Comparison of ENCODE assay signal across 16 cellular contexts in the genomic region with DNA sequence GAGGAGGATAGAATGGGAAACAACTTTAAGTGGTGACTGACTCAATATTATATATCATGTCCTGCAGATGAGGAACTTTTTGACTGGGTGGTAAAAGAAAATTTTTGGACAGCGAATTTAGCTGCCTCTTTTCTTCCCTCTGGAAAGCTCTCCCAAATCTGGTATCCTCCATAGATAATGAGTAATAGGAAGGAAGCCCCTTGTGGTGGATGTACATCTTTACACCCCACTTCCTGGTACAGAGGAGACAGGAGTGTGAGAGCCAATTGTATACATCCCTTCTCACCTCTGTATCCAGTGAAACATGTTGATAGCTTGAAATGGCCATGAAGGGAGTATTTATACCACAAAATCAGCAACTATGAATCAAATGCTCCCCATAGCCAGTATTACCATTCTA. TPM values are rescaled to one million over a fixed set of nuclear protein-coding genes. Genes with fewer than 3 reads are reported as not detected.
DNase-seq lines count a peak whose midpoint lies in the region; ATAC-seq and TF ChIP-seq lines count a peak whose summit lies in the region.
"Had no signal": no experiment of that assay in that cellular context is flagged by ENCODE, and none has a peak within 500 bp of the region (broad histone marks: within the 10 kb centered on the region; RNA-seq: fewer than 3 reads in every experiment).

No MANE protein-coding gene starts in this region.

- H3K4me3 Mint-ChIP-seq in glutamatergic neuron (ENCODE audit: unreplicated experiment) (no peak overlapping the region), T-helper 17 cell (no peak overlapping the region)
- H3K4me3 Mint-ChIP-seq in activated naive CD8-positive, alpha-beta T cell treated with anti-CD3 and anti-CD28 coated beads for 36 hours, result no peak overlapping the region
- H3K4me3 Mint-ChIP-seq: effector memory CD8-positive, alpha-beta T cell had no signal

- no peaks in the 10 kb centered on the region for H3K9me3 ChIP-seq in T-helper 17 cell (ENCODE audit: control insufficient read depth, low read length, poor library complexity, severe bottlenecking)
- H3K9me3 ChIP-seq: body of pancreas, right atrium auricular region had no signal

- H3K36me3 Mint-ChIP-seq in glutamatergic neuron (ENCODE audit: unreplicated experiment) (no peaks in the 10 kb centered on the region), T-helper 17 cell (ENCODE audit: low read depth) (peaks cover 4% of the 10 kb centered on the region)
- H3K36me3 Mint-ChIP-seq in activated naive CD8-positive, alpha-beta T cell treated with anti-CD3 and anti-CD28 coated beads for 36 hours, result no peaks in the 10 kb centered on the region

- H3K27me3 Mint-ChIP-seq in glutamatergic neuron (ENCODE audit: unreplicated experiment) (peaks cover 2% of the 10 kb centered on the region), T-helper 17 cell (peaks cover 9% of the 10 kb centered on the region)
- peaks cover 6% of the 10 kb centered on the region for H3K27me3 Mint-ChIP-seq in activated naive CD8-positive, alpha-beta T cell treated with anti-CD3 and anti-CD28 coated beads for 36 hours

- ATAC-seq in GM21526 (IDR thresholded peaks at IDR 0.05; ENCODE audit: low FRiP score, unreplicated experiment) (peak; percentile 65), T-helper 17 cell (no peak), GM19395 (IDR thresholded peaks at IDR 0.05; ENCODE audit: unreplicated experiment) (no peak)
- ATAC-seq: body of pancreas; effector memory CD8-positive, alpha-beta T cell; Panc1; stimulated activated naive CD8-positive, alpha-beta T cell treated with anti-CD3 and anti-CD28 coated beads, Interleukin-15, Interleukin-2, amounts not matched to agents 100 U/mL and 50 U/mL, for 24 hours had no signal

- no peak overlapping the region for H3K27ac ChIP-seq in C4-2B
- H3K27ac ChIP-seq: body of pancreas, right atrium auricular region had no signal

- TF ChIP-seq CTCF in C4-2B (conservative IDR thresholded peaks at IDR 0.05) (peak; percentile 13; the same call in 1 of the 2 replicates), glutamatergic neuron (IDR thresholded peaks at IDR 0.05; ENCODE audit: partially characterized antibody, unreplicated experiment) (peak; percentile 39)

- H3K27ac Mint-ChIP-seq in glutamatergic neuron (ENCODE audit: unreplicated experiment) (no peak overlapping the region), T-helper 17 cell (no peak overlapping the region)
- H3K27ac Mint-ChIP-seq in activated naive CD8-positive, alpha-beta T cell treated with anti-CD3 and anti-CD28 coated beads for 36 hours, result no peak overlapping the region
- H3K27ac Mint-ChIP-seq: effector memory CD8-positive, alpha-beta T cell had no signal

- DNase-seq in NCI-H82 treated with DMSO at 0.1 percent for 48 hours (lab: John Stamatoyannopoulos, UW; ENCODE audit: unreplicated experiment) (peak; percentile 29), glutamatergic neuron (no peak), T-helper 17 cell (no peak), AG20443 (ENCODE audit: low spot score) (no peak)
- no peak for DNase-seq in activated naive CD8-positive, alpha-beta T cell treated with anti-CD3 and anti-CD28 coated beads for 36 hours
- DNase-seq: activated CD4-positive, alpha-beta T cell treated with anti-CD3 and anti-CD28 coated beads, Interleukin-2, amount 50 U/mL, for 1 hour; body of pancreas; C1 segment of cervical spinal cord; effector memory CD8-positive, alpha-beta T cell; kidney; stimulated activated naive CD8-positive, alpha-beta T cell treated with anti-CD3 and anti-CD28 coated beads, Interleukin-15, Interleukin-2, amounts not matched to agents 100 U/mL and 50 U/mL, for 24 hours had no signal

- peaks cover 2% of the 10 kb centered on the region for H3K9me3 Mint-ChIP-seq in glutamatergic neuron (ENCODE audit: unreplicated experiment)
- peaks cover 4% of the 10 kb centered on the region for H3K9me3 Mint-ChIP-seq in activated naive CD8-positive, alpha-beta T cell treated with anti-CD3 and anti-CD28 coated beads for 36 hours
- H3K9me3 Mint-ChIP-seq: effector memory CD8-positive, alpha-beta T cell had no signal

- H3K4me1 Mint-ChIP-seq in glutamatergic neuron (ENCODE audit: low read depth, unreplicated experiment) (peaks cover 3% of the 10 kb centered on the region), T-helper 17 cell (no peaks in the 10 kb centered on the region)
- no peaks in the 10 kb centered on the region for H3K4me1 Mint-ChIP-seq in activated naive CD8-positive, alpha-beta T cell treated with anti-CD3 and anti-CD28 coated beads for 36 hours

RNA-seq across cellular contexts. Expression of a gene that starts 17.2 kb away (rescaled TPM):
- total RNA-seq in glutamatergic neuron (ENCODE audit: unreplicated experiment), result 15.8 TPM
- 10 to 100 TPM; 25.4 to 27.4 TPM for total RNA-seq in T-helper 17 cell
- 10 to 100 TPM; 19.2 to 19.9 TPM for total RNA-seq in activated naive CD8-positive, alpha-beta T cell treated with anti-CD3 and anti-CD28 coated beads for 36 hours
